18 cellular contexts compared by ENCODE assay signal in genomic region chr17:64153565-64153964, GRCh38. TPM values are rescaled to one million over a fixed set of nuclear protein-coding genes. Genes with fewer than 3 reads are reported as not detected.
DNase-seq lines count a peak whose midpoint lies in the region; ATAC-seq and TF ChIP-seq lines count a peak whose summit lies in the region.
"Had no signal": no experiment of that assay in that cellular context is flagged by ENCODE, and none has a peak within 500 bp of the region (broad histone marks: within the 10 kb centered on the region; RNA-seq: fewer than 3 reads in every experiment).

No MANE protein-coding gene starts in this region.

- peaks cover 13% of the 10 kb centered on the region for H3K36me3 ChIP-seq in right atrium auricular region

- H3K9me3 Mint-ChIP-seq in osteocyte (ENCODE audit: unreplicated experiment) (no peaks in the 10 kb centered on the region), type B pancreatic cell (no peaks in the 10 kb centered on the region)

- H3K27me3 ChIP-seq in right atrium auricular region, result no peaks in the 10 kb centered on the region
- H3K27me3 ChIP-seq in right cardiac atrium (ENCODE audit: control insufficient read depth, insufficient read depth), result no peaks in the 10 kb centered on the region
- no peaks in the 10 kb centered on the region for H3K27me3 ChIP-seq in dorsolateral prefrontal cortex

- TF ChIP-seq CTCF in right atrium auricular region (IDR thresholded peaks at IDR 0.05) (no peak), dorsolateral prefrontal cortex (IDR thresholded peaks at IDR 0.05 in 54 of 56, conservative IDR thresholded peaks at IDR 0.05 in 2 of 56; ENCODE audit: low read depth in 1 of 56, partially characterized antibody in 56 of 56) (no peak), osteocyte (IDR thresholded peaks at IDR 0.05) (no peak), type B pancreatic cell (conservative IDR thresholded peaks at IDR 0.05) (no peak)

- H3K9me3 ChIP-seq in right atrium auricular region, result no peaks in the 10 kb centered on the region
- H3K9me3 ChIP-seq in right cardiac atrium (ENCODE audit: control insufficient read depth, low read length), result no peaks in the 10 kb centered on the region
- H3K9me3 ChIP-seq: A549 had no signal

- no peak for ATAC-seq in right cardiac atrium
- ATAC-seq: A549, HCT116 had no signal

- DNase-seq in right atrium auricular region (ENCODE audit: low spot score) (no peak), right cardiac atrium (no peak), dorsolateral prefrontal cortex (no peak), osteocyte (ENCODE audit: extremely low spot score, unreplicated experiment) (peak; percentile 21), type B pancreatic cell (ENCODE audit: extremely low spot score, unreplicated experiment) (no peak), foreskin melanocyte (no peak), NCI-H748 treated with DMSO at 0.1 percent for 48 hours (lab: John Stamatoyannopoulos, UW) (no peak), cortex of kidney (lab: John Stamatoyannopoulos, UW) (no peak)
- DNase-seq: C1 segment of cervical spinal cord, DND-41, GOT3, KBM-7, NCI-H1694 treated with DMSO at 0.1 percent for 48 hours, NCI-H774, OCI-M1, SIG-M5 had no signal

- no peak overlapping the region for H3K4me3 Mint-ChIP-seq in osteocyte (ENCODE audit: unreplicated experiment)
- no peak overlapping the region for H3K4me3 Mint-ChIP-seq in type B pancreatic cell

- no peak overlapping the region for H3K27ac Mint-ChIP-seq in osteocyte (ENCODE audit: unreplicated experiment)
- H3K27ac Mint-ChIP-seq in type B pancreatic cell, result peak overlapping the region; percentile 31

- H3K27me3 Mint-ChIP-seq in osteocyte (ENCODE audit: unreplicated experiment) (no peaks in the 10 kb centered on the region), type B pancreatic cell (no peaks in the 10 kb centered on the region)

- H3K4me3 ChIP-seq in right atrium auricular region (no peak overlapping the region), right cardiac atrium (ENCODE audit: low read length) (no peak overlapping the region), dorsolateral prefrontal cortex (no peak overlapping the region)
- H3K4me3 ChIP-seq: A549 had no signal

- H3K27ac ChIP-seq in right atrium auricular region (peak overlapping the region; percentile 92 to 95), right cardiac atrium (ENCODE audit: low read length) (no peak overlapping the region), dorsolateral prefrontal cortex (peak overlapping the region in 40 of 59 donors; percentile 6 to 98 (median 96))
- H3K27ac ChIP-seq: A549 had no signal

- H3K4me1 Mint-ChIP-seq in osteocyte (ENCODE audit: unreplicated experiment) (peaks cover 44% of the 10 kb centered on the region), type B pancreatic cell (ENCODE audit: unreplicated experiment) (peaks cover 29% of the 10 kb centered on the region)

- intact Hi-C loops in right cardiac atrium (cut with DNase I), result loop anchor here in 3 of 4 donors (5.0 to 10.0 kb wide), 4 partner anchors 51 to 129 kb away; partner anchors contain the start of gene TEX2 (in 2 of the 3)
- intact Hi-C loops in dorsolateral prefrontal cortex (cut with DNase I), result no loop called here

- WGBS in right cardiac atrium, result 96% methylated on average over 2 of the region's 2 CpGs

- H3K36me3 Mint-ChIP-seq in osteocyte (ENCODE audit: unreplicated experiment) (peaks cover 40% of the 10 kb centered on the region), type B pancreatic cell (peaks cover 10% of the 10 kb centered on the region)

- peaks cover 0 to 70% of the 10 kb centered on the region in 2 donors for H3K4me1 ChIP-seq in right atrium auricular region
- peaks cover 26% of the 10 kb centered on the region for H3K4me1 ChIP-seq in right cardiac atrium (ENCODE audit: control insufficient read depth, insufficient read depth, low read length)

RNA-seq across cellular contexts. Expression of gene ERN1, which starts 23.6 kb away (rescaled TPM):
- total RNA-seq in right atrium auricular region (10 to 100 TPM in 1 of 2 donors, 1 to 10 TPM in 1; 7.0 to 11.9 TPM), right cardiac atrium (10 to 100 TPM in 2 of 4 donors, 1 to 10 TPM in 2; 8.9 to 11.4 (median 10.0) TPM), dorsolateral prefrontal cortex (10 to 100 TPM in 50 of 120 experiments, 1 to 10 TPM in 70; 5.1 to 20.0 (median 9.3) TPM), osteocyte (20.8 and 21.4 TPM in 2 replicates), type B pancreatic cell (ENCODE audit: low replicate concordance) (12.1 and 13.9 TPM in 2 replicates)
- polyA plus RNA-seq in right cardiac atrium, result 3.3 TPM

Comparison
In these comparisons a context has a peak if more than half of its experiments do, and no peak if none do; other contexts are left out.
1. intact Hi-C loops: an anchor here in right cardiac atrium (5.0 to 10.0 kb wide); none called in dorsolateral prefrontal cortex.